ENCODE assay signal across 1 cellular context in genomic region chr9:132645306-132645705, GRCh38.
TF ChIP-seq lines count a peak whose summit lies in the region.

No MANE protein-coding gene starts in this region.

TF ChIP-seq in GM23338, 12 proteins besides CTCF, POLR2A, EP300 and RAD21 (continued from another document):
- TF ChIP-seq ZNF462 (CRISPR knock-in tag; IDR thresholded peaks at IDR 0.05) = no peak
- TF ChIP-seq JUNB (IDR thresholded peaks at IDR 0.05; ENCODE audit: unreplicated experiment) = no peak
- no peak for TF ChIP-seq ETS1 (IDR thresholded peaks at IDR 0.05)
- no peak for TF ChIP-seq STAT1 (IDR thresholded peaks at IDR 0.05; ENCODE audit: unreplicated experiment)
- no peak for TF ChIP-seq CREB1 (CRISPR knock-in tag; IDR thresholded peaks at IDR 0.05; ENCODE audit: low read depth)
- no peak for TF ChIP-seq ZNF331 (CRISPR knock-in tag; IDR thresholded peaks at IDR 0.05; ENCODE audit: low read depth)
- no peak for TF ChIP-seq ZNF114 (CRISPR knock-in tag; IDR thresholded peaks at IDR 0.05)
